9 cellular contexts compared by ENCODE assay signal in the genomic region with DNA sequence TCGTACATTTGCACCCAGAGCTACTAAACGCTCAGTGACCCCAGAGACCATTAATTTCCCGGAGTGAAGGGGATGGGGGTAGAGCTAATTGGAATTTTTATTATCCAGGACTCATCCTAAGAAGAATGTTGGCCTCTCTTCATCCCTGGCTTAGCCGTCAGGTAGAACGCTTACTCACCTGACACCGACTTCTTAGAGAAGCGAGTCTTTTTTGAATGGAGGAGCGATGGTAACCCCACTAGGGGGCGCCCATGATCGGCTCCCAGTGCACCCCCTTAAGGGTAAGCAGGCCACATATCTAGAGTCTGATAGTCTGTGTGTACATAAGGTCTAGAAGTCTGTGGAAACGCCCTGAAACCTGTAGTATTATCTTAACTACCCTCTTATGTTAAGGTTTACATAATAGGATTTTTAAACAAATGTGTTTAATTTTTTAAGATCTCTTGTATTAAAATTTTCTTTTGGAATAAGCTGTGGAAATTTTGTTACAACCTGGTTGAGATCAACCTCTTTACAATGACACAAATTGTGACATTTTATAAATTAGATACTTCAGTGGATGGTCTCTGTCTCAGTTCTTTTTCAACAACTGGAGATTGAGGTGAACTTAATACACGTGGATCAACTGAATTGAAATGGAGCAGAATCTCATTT.
DNase-seq lines count a peak whose midpoint lies in the region; ATAC-seq, FAIRE-seq and TF ChIP-seq lines count a peak whose summit lies in the region.
"Had no signal": no experiment of that assay in that cellular context is flagged by ENCODE, and none has a peak within 500 bp of the region (broad histone marks: within the 10 kb centered on the region; RNA-seq: fewer than 3 reads in every experiment).

No MANE protein-coding gene starts in this region.

- dilution Hi-C loops in keratinocyte (cut with MboI; ENCODE audit: extremely low pct_ligation_motif_present, low sequenced_read_pairs) = no loop called here

- H3K27ac Mint-ChIP-seq in Calu3 (ENCODE audit: unreplicated experiment) = no peak overlapping the region

- H3K4me2 ChIP-seq in keratinocyte (ENCODE audit: control insufficient read depth, extremely low read depth, insufficient read depth, low read depth, low read length) = no peak overlapping the region

- H3K36me3 Mint-ChIP-seq in Calu3 (ENCODE audit: insufficient read depth, unreplicated experiment) = no peaks in the 10 kb centered on the region

- intact Hi-C loops in Calu3 (cut with micrococcal nuclease; ENCODE audit: unreplicated experiment) = loop anchor here (1.0 to 10.0 kb wide), 3 partner anchors 117 to 245 kb away; no protein-coding TSS in a partner anchor

- no peak overlapping the region for H3K4me3 Mint-ChIP-seq in Calu3 (ENCODE audit: low read depth, unreplicated experiment)

- no peak for ATAC-seq in HG02840 (IDR thresholded peaks at IDR 0.05; ENCODE audit: low FRiP score, unreplicated experiment)

- no peak overlapping the region for H3K9ac ChIP-seq in keratinocyte (ENCODE audit: control insufficient read depth, extremely low read depth, insufficient read depth, low read length)

- no peak overlapping the region for H3K27ac ChIP-seq in keratinocyte (ENCODE audit: control insufficient read depth, insufficient read depth, low read length)
- H3K27ac ChIP-seq: tibial artery had no signal

- H3K79me2 ChIP-seq in keratinocyte (ENCODE audit: control insufficient read depth, insufficient read depth, low read length) = no peaks in the 10 kb centered on the region

- no peaks in the 10 kb centered on the region for H3K9me1 ChIP-seq in keratinocyte (ENCODE audit: control insufficient read depth, extremely low read depth, insufficient read depth, low read length)

- H3K27me3 Mint-ChIP-seq in Calu3 (ENCODE audit: unreplicated experiment) = no peaks in the 10 kb centered on the region

- no peaks in the 10 kb centered on the region for H3K4me1 ChIP-seq in keratinocyte (ENCODE audit: control insufficient read depth, extremely low read depth, insufficient read depth, low read length)
- H3K4me1 ChIP-seq: tibial artery had no signal

- CTCF ChIA-PET in Calu3 (lab: Charles Lee) = interaction anchor here (0.8 to 1.0 kb wide), 2 partner anchors 10 to 176 kb away, joined by 3 read pairs; no protein-coding TSS in a partner anchor

- no peak for FAIRE-seq in keratinocyte (lab: Jason Lieb, UNC)

- no peaks in the 10 kb centered on the region for H3K27me3 ChIP-seq in keratinocyte (ENCODE audit: control insufficient read depth, extremely low read depth, insufficient read depth, low read length)
- H3K27me3 ChIP-seq: tibial artery had no signal

- DNase-seq in Calu3 = peak; percentile 84
- peak; percentile 11 to 22 for DNase-seq in Kasumi-1 (lab: John Stamatoyannopoulos, UW)
- peak; percentile 28 for DNase-seq in T-helper 9 cell
- DNase-seq in astrocyte of the hippocampus (ENCODE audit: low read depth, low spot score) = peak; percentile 21
- no peak for DNase-seq in keratinocyte (ENCODE audit: low read depth, low spot score)
- DNase-seq in stimulated activated CD4-positive, alpha-beta T cell treated with anti-CD3 and anti-CD28 coated beads, Interleukin-4, amount 100 ng/mL, for 4 hours = peak; percentile 57 to 73
- no peak for DNase-seq in NCI-H2171 (lab: John Stamatoyannopoulos, UW)

- H4K20me1 ChIP-seq in keratinocyte (ENCODE audit: control insufficient read depth, extremely low read depth, insufficient read depth, low read length) = no peaks in the 10 kb centered on the region

- TF ChIP-seq CTCF in Calu3 (IDR thresholded peaks at IDR 0.05; ENCODE audit: unreplicated experiment) (peak; percentile 85), keratinocyte (optimal IDR thresholded peaks at IDR 0.05 in 1 of 3, IDR thresholded peaks at IDR 0.05 in 1 of 3, conservative IDR thresholded peaks at IDR 0.05 in 1 of 3; ENCODE audit: extremely low read depth in 1 of 3, insufficient read depth in 2 of 3, low read length in 3 of 3) (peak; percentile 57 to 71 (median 62))

- H3K36me3 ChIP-seq in keratinocyte (ENCODE audit: control insufficient read depth in 2 of 2, extremely low read depth in 1 of 2, insufficient read depth in 2 of 2, low read length in 2 of 2) = no peaks in the 10 kb centered on the region

- no TSS peak for BruUV-seq in Calu3 (replicated peaks; lab: Mats Ljungman, UMichigan)

- H3K9me3 ChIP-seq in keratinocyte (ENCODE audit: control insufficient read depth, low read depth, low read length) = no peaks in the 10 kb centered on the region
- H3K9me3 ChIP-seq: tibial artery had no signal

- H3K9me3 Mint-ChIP-seq in Calu3 (ENCODE audit: low read depth, unreplicated experiment) = peaks cover 4% of the 10 kb centered on the region

- no peak overlapping the region for H3K4me3 ChIP-seq in keratinocyte (ENCODE audit: control insufficient read depth in 2 of 3, extremely low read depth in 1 of 3, insufficient read depth in 2 of 3, low read depth in 1 of 3, low read length in 3 of 3)
- H3K4me3 ChIP-seq: tibial artery had no signal

- no peak overlapping the region for H2AFZ ChIP-seq in keratinocyte (ENCODE audit: control insufficient read depth, low read length)

- H3K4me1 Mint-ChIP-seq in Calu3 (ENCODE audit: low read depth, unreplicated experiment) = peaks cover 9% of the 10 kb centered on the region

Comparison
In these comparisons a context has a peak if more than half of its experiments do, and no peak if none do; other contexts are left out.
1. DNase-seq: peak in Calu3 (single experiment), Kasumi-1 (2 of 2), T-helper 9 cell (single experiment), astrocyte of the hippocampus (single experiment) and stimulated activated CD4-positive, alpha-beta T cell treated with anti-CD3 and anti-CD28 coated beads, Interleukin-4, amount 100 ng/mL, for 4 hours (2 of 2); none in keratinocyte (single experiment) and NCI-H2171 (single experiment).